1 cellular context compared by ENCODE assay signal in genomic region chr5:157744055-157745011, GRCh38.
TF ChIP-seq lines count a peak whose summit lies in the region.

No MANE protein-coding gene starts in this region.

TF ChIP-seq in HCT116, 20 proteins besides CTCF, POLR2A, EP300 and RAD21 (continued from another document):
- TF ChIP-seq REST (IDR thresholded peaks at IDR 0.05; ENCODE audit: low read depth) (no peak), POLR2AphosphoS5 (IDR thresholded peaks at IDR 0.05; ENCODE audit: low read depth, low read length) (no peak)
